Comparison of ENCODE assay signal across 20 cellular contexts in genomic region chr20:41261260-41261659, GRCh38.
"Had no signal": no experiment of that assay in that cellular context is flagged by ENCODE, and none has a peak within 500 bp of the region (broad histone marks: within the 10 kb centered on the region; RNA-seq: fewer than 3 reads in every experiment).

No MANE protein-coding gene starts in this region.

- H3K27ac ChIP-seq: parathyroid adenoma, transverse colon, vagina had no signal

- H3K9me3 ChIP-seq: esophagus squamous epithelium, lower lobe of right lung, transverse colon, vagina had no signal

- ATAC-seq: lower lobe of right lung, T-cell had no signal

- H3K4me1 Mint-ChIP-seq: immature natural killer cell, T-cell had no signal

- H3K4me3 Mint-ChIP-seq: immature natural killer cell, T-cell had no signal

- H3K27ac Mint-ChIP-seq: immature natural killer cell, T-cell had no signal

- H3K27me3 Mint-ChIP-seq: T-cell had no signal

- H3K27me3 ChIP-seq: dorsolateral prefrontal cortex, esophagus squamous epithelium, transverse colon, vagina had no signal

- H3K9ac ChIP-seq: parathyroid adenoma had no signal

- H2AFZ ChIP-seq: parathyroid adenoma had no signal

- H3K36me3 ChIP-seq: lower lobe of right lung, transverse colon, vagina had no signal

- H3K4me3 ChIP-seq: dorsolateral prefrontal cortex, esophagus squamous epithelium, lower lobe of right lung, skin epidermis, transverse colon, vagina had no signal

- H3K9me3 Mint-ChIP-seq: immature natural killer cell, T-cell had no signal

- DNase-seq: activated CD4-positive, alpha-beta T cell treated with anti-CD3 and anti-CD28 coated beads for 1 hour; activated CD4-positive, alpha-beta T cell treated with anti-CD3 and anti-CD28 coated beads, Interleukin-2, amount 50 U/mL, for 4 hours; activated naive CD4-positive, alpha-beta T cell treated with Interleukin-2 at 50 U/mL for 16 hours; activated T-cell treated with anti-CD3 and anti-CD28 coated beads for 4 hours; aorta; dorsolateral prefrontal cortex; esophagus squamous epithelium; hypothalamus; immature natural killer cell; lower lobe of right lung; retina; stimulated activated CD4-positive, alpha-beta T cell treated with anti-CD3 and anti-CD28 coated beads, Interleukin-15, amount 100 ng/mL, for 24 hours; stimulated activated CD4-positive, alpha-beta T cell treated with anti-CD3 and anti-CD28 coated beads, Interleukin-4, amount 100 ng/mL, for 1 hour; stimulated activated naive CD4-positive, alpha-beta T cell; T-cell; T1000; transverse colon had no signal
